In genomic region chr12:63615546-63615945, GRCh38 we compare ENCODE assay signal across 1 cellular context. TPM values are rescaled to one million over a fixed set of nuclear protein-coding genes. Genes with fewer than 3 reads are reported as not detected.
"Had no signal": no experiment of that assay in that cellular context is flagged by ENCODE, and none has a peak within 500 bp of the region (broad histone marks: within the 10 kb centered on the region; RNA-seq: fewer than 3 reads in every experiment).

No MANE protein-coding gene starts in this region.

RNA-seq across cellular contexts. Expression of gene DPY19L2, which starts 52.7 kb away (rescaled TPM):
- polyA plus RNA-seq: immature natural killer cell had no signal
